Comparison of ENCODE assay signal across 1 cellular context in genomic region chr17:16380640-16381495, GRCh38.
TF ChIP-seq lines count a peak whose summit lies in the region.

Gene UBB, plus strand, starts transcription at chr17:16381091. Its CDS starts 817 bp downstream, at chr17:16381908.

TF ChIP-seq in GM12878, 131 proteins besides CTCF, POLR2A, EP300 and RAD21 (continued from another document and continues in another):
- peak; percentile 94 for TF ChIP-seq PKNOX1 (IDR thresholded peaks at IDR 0.05)
- TF ChIP-seq CREM (IDR thresholded peaks at IDR 0.05; ENCODE audit: low read depth), result peak; percentile 93
- TF ChIP-seq, protein P1, sequence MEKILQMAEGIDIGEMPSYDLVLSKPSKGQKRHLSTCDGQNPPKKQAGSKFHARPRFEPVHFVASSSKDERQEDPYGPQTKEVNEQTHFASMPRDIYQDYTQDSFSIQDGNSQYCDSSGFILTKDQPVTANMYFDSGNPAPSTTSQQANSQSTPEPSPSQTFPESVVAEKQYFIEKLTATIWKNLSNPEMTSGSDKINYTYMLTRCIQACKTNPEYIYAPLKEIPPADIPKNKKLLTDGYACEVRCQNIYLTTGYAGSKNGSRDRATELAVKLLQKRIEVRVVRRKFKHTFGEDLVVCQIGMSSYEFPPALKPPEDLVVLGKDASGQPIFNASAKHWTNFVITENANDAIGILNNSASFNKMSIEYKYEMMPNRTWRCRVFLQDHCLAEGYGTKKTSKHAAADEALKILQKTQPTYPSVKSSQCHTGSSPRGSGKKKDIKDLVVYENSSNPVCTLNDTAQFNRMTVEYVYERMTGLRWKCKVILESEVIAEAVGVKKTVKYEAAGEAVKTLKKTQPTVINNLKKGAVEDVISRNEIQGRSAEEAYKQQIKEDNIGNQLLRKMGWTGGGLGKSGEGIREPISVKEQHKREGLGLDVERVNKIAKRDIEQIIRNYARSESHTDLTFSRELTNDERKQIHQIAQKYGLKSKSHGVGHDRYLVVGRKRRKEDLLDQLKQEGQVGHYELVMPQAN (conservative IDR thresholded peaks at IDR 0.05), result peak; percentile 30
- peak; percentile 47 for TF ChIP-seq MYC (IDR thresholded peaks at IDR 0.05; ENCODE audit: insufficient read depth, insufficient read length, insufficient replicate concordance, low read length, severe bottlenecking)
- TF ChIP-seq LARP7 (IDR thresholded peaks at IDR 0.05), result no peak; the same call in 1 of the 2 replicates
- no peak for TF ChIP-seq SPI1 (IDR thresholded peaks at IDR 0.05; ENCODE audit: borderline replicate concordance, insufficient read depth, low read depth, low read length)
- TF ChIP-seq POU2F2 (IDR thresholded peaks at IDR 0.05; ENCODE audit: borderline replicate concordance, low read depth, low read length), result peak; percentile 100
- TF ChIP-seq YBX1 (IDR thresholded peaks at IDR 0.05), result no peak
- TF ChIP-seq TARDBP (IDR thresholded peaks at IDR 0.05; ENCODE audit: borderline replicate concordance), result 0 out of 2 replicates have a peak, but pooled peaks have one; percentile 43
- TF ChIP-seq MEF2A (IDR thresholded peaks at IDR 0.05; ENCODE audit: insufficient read depth, low read depth, low read length), result no peak
- TF ChIP-seq ZBTB4 (CRISPR knock-in tag; IDR thresholded peaks at IDR 0.05), result no peak
- TF ChIP-seq EED (IDR thresholded peaks at IDR 0.05; ENCODE audit: low read depth), result no peak; the same call in 1 of the 2 replicates
- TF ChIP-seq ATF2 (IDR thresholded peaks at IDR 0.05; ENCODE audit: low read length), result no peak; the same call in 1 of the 2 replicates
- peak; percentile 38 for TF ChIP-seq SIX5 (IDR thresholded peaks at IDR 0.05; ENCODE audit: low read depth, low read length, severe bottlenecking)
- peak; percentile 94 for TF ChIP-seq ATF7 (IDR thresholded peaks at IDR 0.05; ENCODE audit: low read depth)
- peak; percentile 37; the same call in 1 of the 2 replicates for TF ChIP-seq BACH1 (IDR thresholded peaks at IDR 0.05; ENCODE audit: borderline replicate concordance)
- TF ChIP-seq IKZF2 (IDR thresholded peaks at IDR 0.05), result peak; percentile 29 to 57; a peak in 3 of 4 replicates
- peak; percentile 56; the same call in 1 of the 2 replicates for TF ChIP-seq HCFC1 (IDR thresholded peaks at IDR 0.05; ENCODE audit: low read length)
- TF ChIP-seq TCF3 (IDR thresholded peaks at IDR 0.05; ENCODE audit: borderline replicate concordance, insufficient read depth, low read depth, low read length), result peak; percentile 85; the same call in 1 of the 2 replicates
- TF ChIP-seq JUND (IDR thresholded peaks at IDR 0.05; ENCODE audit: low read depth, low read length), result 0 out of 2 replicates have a peak, but pooled peaks have one; percentile 25
- TF ChIP-seq RELA (IDR thresholded peaks at IDR 0.05; ENCODE audit: borderline replicate concordance, partially characterized antibody), result peak; percentile 78
- peak in 1 of 2 experiments; percentile 80; a peak in 2 of 4 replicates for TF ChIP-seq CEBPB (IDR thresholded peaks at IDR 0.05; ENCODE audit: borderline replicate concordance in 1 of 2, low read depth in 2 of 2, low read length in 2 of 2)
- TF ChIP-seq, protein P2, sequence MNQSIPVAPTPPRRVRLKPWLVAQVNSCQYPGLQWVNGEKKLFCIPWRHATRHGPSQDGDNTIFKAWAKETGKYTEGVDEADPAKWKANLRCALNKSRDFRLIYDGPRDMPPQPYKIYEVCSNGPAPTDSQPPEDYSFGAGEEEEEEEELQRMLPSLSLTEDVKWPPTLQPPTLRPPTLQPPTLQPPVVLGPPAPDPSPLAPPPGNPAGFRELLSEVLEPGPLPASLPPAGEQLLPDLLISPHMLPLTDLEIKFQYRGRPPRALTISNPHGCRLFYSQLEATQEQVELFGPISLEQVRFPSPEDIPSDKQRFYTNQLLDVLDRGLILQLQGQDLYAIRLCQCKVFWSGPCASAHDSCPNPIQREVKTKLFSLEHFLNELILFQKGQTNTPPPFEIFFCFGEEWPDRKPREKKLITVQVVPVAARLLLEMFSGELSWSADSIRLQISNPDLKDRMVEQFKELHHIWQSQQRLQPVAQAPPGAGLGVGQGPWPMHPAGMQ (IDR thresholded peaks at IDR 0.05; ENCODE audit: borderline replicate concordance), result no peak
- peak; percentile 92 for TF ChIP-seq KLF5 (IDR thresholded peaks at IDR 0.05; ENCODE audit: partially characterized antibody)
- TF ChIP-seq REST (IDR thresholded peaks at IDR 0.05; ENCODE audit: low read depth, low read length), result no peak
- TF ChIP-seq TAF1 (IDR thresholded peaks at IDR 0.05; ENCODE audit: borderline replicate concordance, low read depth, low read length), result peak; percentile 99
- TF ChIP-seq, protein P3, sequence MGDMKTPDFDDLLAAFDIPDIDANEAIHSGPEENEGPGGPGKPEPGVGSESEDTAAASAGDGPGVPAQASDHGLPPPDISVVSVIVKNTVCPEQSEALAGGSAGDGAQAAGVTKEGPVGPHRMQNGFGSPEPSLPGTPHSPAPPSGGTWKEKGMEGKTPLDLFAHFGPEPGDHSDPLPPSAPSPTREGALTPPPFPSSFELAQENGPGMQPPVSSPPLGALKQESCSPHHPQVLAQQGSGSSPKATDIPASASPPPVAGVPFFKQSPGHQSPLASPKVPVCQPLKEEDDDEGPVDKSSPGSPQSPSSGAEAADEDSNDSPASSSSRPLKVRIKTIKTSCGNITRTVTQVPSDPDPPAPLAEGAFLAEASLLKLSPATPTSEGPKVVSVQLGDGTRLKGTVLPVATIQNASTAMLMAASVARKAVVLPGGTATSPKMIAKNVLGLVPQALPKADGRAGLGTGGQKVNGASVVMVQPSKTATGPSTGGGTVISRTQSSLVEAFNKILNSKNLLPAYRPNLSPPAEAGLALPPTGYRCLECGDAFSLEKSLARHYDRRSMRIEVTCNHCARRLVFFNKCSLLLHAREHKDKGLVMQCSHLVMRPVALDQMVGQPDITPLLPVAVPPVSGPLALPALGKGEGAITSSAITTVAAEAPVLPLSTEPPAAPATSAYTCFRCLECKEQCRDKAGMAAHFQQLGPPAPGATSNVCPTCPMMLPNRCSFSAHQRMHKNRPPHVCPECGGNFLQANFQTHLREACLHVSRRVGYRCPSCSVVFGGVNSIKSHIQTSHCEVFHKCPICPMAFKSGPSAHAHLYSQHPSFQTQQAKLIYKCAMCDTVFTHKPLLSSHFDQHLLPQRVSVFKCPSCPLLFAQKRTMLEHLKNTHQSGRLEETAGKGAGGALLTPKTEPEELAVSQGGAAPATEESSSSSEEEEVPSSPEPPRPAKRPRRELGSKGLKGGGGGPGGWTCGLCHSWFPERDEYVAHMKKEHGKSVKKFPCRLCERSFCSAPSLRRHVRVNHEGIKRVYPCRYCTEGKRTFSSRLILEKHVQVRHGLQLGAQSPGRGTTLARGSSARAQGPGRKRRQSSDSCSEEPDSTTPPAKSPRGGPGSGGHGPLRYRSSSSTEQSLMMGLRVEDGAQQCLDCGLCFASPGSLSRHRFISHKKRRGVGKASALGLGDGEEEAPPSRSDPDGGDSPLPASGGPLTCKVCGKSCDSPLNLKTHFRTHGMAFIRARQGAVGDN (IDR thresholded peaks at IDR 0.05), result peak; percentile 92
- peak; percentile 18; the same call in 1 of the 2 replicates for TF ChIP-seq JUNB (IDR thresholded peaks at IDR 0.05)
- no peak for TF ChIP-seq ZNF274 (IDR thresholded peaks at IDR 0.05; ENCODE audit: insufficient read depth, insufficient read length)
- no peak for TF ChIP-seq SRF (IDR thresholded peaks at IDR 0.05; ENCODE audit: low read depth in 2 of 2, low read length in 2 of 2)
- peak; percentile 99 for TF ChIP-seq STAT1 (conservative IDR thresholded peaks at IDR 0.05)
- TF ChIP-seq NFYA (IDR thresholded peaks at IDR 0.05; ENCODE audit: borderline replicate concordance, low read depth, low read length), result no peak
- no peak for TF ChIP-seq SUPT20H (IDR thresholded peaks at IDR 0.05; ENCODE audit: borderline replicate concordance, control insufficient read depth, low read depth, low read length)
- no peak for TF ChIP-seq ASH2L (IDR thresholded peaks at IDR 0.05; ENCODE audit: borderline replicate concordance, low read depth)
- no peak for TF ChIP-seq ZZZ3 (IDR thresholded peaks at IDR 0.05; ENCODE audit: control insufficient read depth, insufficient read length, low read depth)
- no peak for TF ChIP-seq GABPA (IDR thresholded peaks at IDR 0.05; ENCODE audit: low read depth)
